In genomic region chr6:3797231-3798200, GRCh38 we compare ENCODE assay signal across 1 cellular context.
TF ChIP-seq lines count a peak whose summit lies in the region.

No MANE protein-coding gene starts in this region.

TF ChIP-seq in HepG2, 621 proteins besides CTCF, POLR2A, EP300 and RAD21 (continued from another document and continues in another):
- TF ChIP-seq ZGPAT (CRISPR knock-in tag; IDR thresholded peaks at IDR 0.05) (peak; percentile 61; the same call in 1 of the 2 replicates), ZNF318 (CRISPR knock-in tag; IDR thresholded peaks at IDR 0.05) (no peak), MAFF (IDR thresholded peaks at IDR 0.05; ENCODE audit: low read depth, low read length) (no peak), POLR2AphosphoS5 (IDR thresholded peaks at IDR 0.05; ENCODE audit: low read depth, low read length) (peak; percentile 31; the same call in 1 of the 2 replicates), FUBP1 (CRISPR knock-in tag; IDR thresholded peaks at IDR 0.05; ENCODE audit: borderline replicate concordance) (0 out of 2 replicates have a peak, but pooled peaks have one; percentile 22), ZNF556 (CRISPR knock-in tag; IDR thresholded peaks at IDR 0.05; ENCODE audit: borderline replicate concordance) (no peak; the same call in 1 of the 2 replicates), PITX1 (CRISPR knock-in tag; IDR thresholded peaks at IDR 0.05) (0 out of 2 replicates have a peak, but pooled peaks have one; percentile 41), TSC22D2 (CRISPR knock-in tag; IDR thresholded peaks at IDR 0.05; ENCODE audit: borderline replicate concordance) (0 out of 2 replicates have a peak, but pooled peaks have one; percentile 29), ZNF33A (CRISPR knock-in tag; IDR thresholded peaks at IDR 0.05; ENCODE audit: borderline replicate concordance) (no peak), HBP1 (CRISPR knock-in tag; IDR thresholded peaks at IDR 0.05; ENCODE audit: low read depth) (no peak; the same call in 1 of the 2 replicates), ZNF530 (CRISPR knock-in tag; IDR thresholded peaks at IDR 0.05; ENCODE audit: low read depth) (no peak), TAF1 (CRISPR knock-in tag; IDR thresholded peaks at IDR 0.05) (peak; percentile 20; the same call in 1 of the 2 replicates), ZNF770 (CRISPR knock-in tag; IDR thresholded peaks at IDR 0.05) (no peak), ZBTB40 (IDR thresholded peaks at IDR 0.05) (no peak), ZBTB40 (CRISPR knock-in tag; IDR thresholded peaks at IDR 0.05) (no peak), SIX1 (CRISPR knock-in tag; IDR thresholded peaks at IDR 0.05; ENCODE audit: borderline replicate concordance) (0 out of 2 replicates have a peak, but pooled peaks have one; percentile 44), IRX3 (CRISPR knock-in tag; IDR thresholded peaks at IDR 0.05; ENCODE audit: borderline replicate concordance, low read depth) (no peak), RFXANK (CRISPR knock-in tag; IDR thresholded peaks at IDR 0.05) (no peak; the same call in 1 of the 2 replicates), MTF2 (CRISPR knock-in tag; IDR thresholded peaks at IDR 0.05; ENCODE audit: borderline replicate concordance) (no peak), TEAD2 (CRISPR knock-in tag; IDR thresholded peaks at IDR 0.05) (no peak), SP5 (CRISPR knock-in tag; IDR thresholded peaks at IDR 0.05; ENCODE audit: borderline replicate concordance, low read depth) (no peak), ZNF761 (CRISPR knock-in tag; conservative IDR thresholded peaks at IDR 0.05) (0 out of 2 replicates have a peak, but pooled peaks have one; percentile 22), DNMT3B (CRISPR knock-in tag; conservative IDR thresholded peaks at IDR 0.05) (0 out of 2 replicates have a peak, but pooled peaks have one; percentile 73), RBM39 (IDR thresholded peaks at IDR 0.05; ENCODE audit: low read depth, low read length, poor library complexity, severe bottlenecking) (no peak), JDP2 (CRISPR knock-in tag; IDR thresholded peaks at IDR 0.05; ENCODE audit: borderline replicate concordance) (no peak), MATR3 (CRISPR knock-in tag; IDR thresholded peaks at IDR 0.05) (no peak), CENPBD1 (CRISPR knock-in tag; IDR thresholded peaks at IDR 0.05; ENCODE audit: borderline replicate concordance, low read depth) (0 out of 2 replicates have a peak, but pooled peaks have one; percentile 67)
